ENCODE assay signal across 15 cellular contexts in the genomic region with DNA sequence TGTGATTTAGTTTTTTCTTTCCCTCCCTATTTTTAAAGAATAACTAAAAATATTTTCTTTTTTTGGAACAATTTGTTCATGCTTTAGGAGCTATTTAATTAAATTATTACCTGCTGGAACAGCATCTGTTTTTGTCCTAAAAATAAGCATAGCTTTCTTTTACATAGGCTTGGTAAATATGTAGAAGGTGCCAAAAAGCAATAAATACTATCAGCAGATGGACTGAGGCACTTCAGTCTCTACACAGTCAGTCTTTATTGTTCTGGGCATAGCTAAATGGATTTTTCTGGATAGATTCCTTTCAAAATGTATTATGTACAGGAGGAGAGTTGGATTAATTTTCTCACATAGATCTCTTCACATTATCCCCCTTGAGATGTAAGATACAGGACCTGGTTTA.
A peak's percentile ranks its signal among the peaks of the same experiment; 100 is the strongest.
DNase-seq lines count a peak whose midpoint lies in the region; ATAC-seq and TF ChIP-seq lines count a peak whose summit lies in the region.
"Had no signal": no experiment of that assay in that cellular context is flagged by ENCODE, and none has a peak within 500 bp of the region (broad histone marks: within the 10 kb centered on the region; RNA-seq: fewer than 3 reads in every experiment).

No MANE protein-coding gene starts in this region.

- CTCF ChIA-PET in activated CD4-positive, alpha-beta memory T cell treated with anti-CD3 and anti-CD28 coated beads for 36 hours (lab: Charles Lee) = no interaction called here

- no peaks in the 10 kb centered on the region for H3K27me3 Mint-ChIP-seq in activated CD4-positive, alpha-beta memory T cell treated with anti-CD3 and anti-CD28 coated beads for 36 hours
- H3K27me3 Mint-ChIP-seq: CD4-positive, CD25-positive, alpha-beta regulatory T cell had no signal

- H2AFZ ChIP-seq in hepatocyte = no peak overlapping the region

- H3K27ac ChIP-seq in hepatocyte = no peak overlapping the region

- no peaks in the 10 kb centered on the region for H4K20me1 ChIP-seq in hepatocyte (ENCODE audit: insufficient read depth, poor library complexity, severe bottlenecking)

- H3K9me3 ChIP-seq in hepatocyte (ENCODE audit: low read depth) = no peaks in the 10 kb centered on the region

- no peaks in the 10 kb centered on the region for H3K4me1 ChIP-seq in hepatocyte (ENCODE audit: insufficient read depth)

- intact Hi-C loops in activated CD4-positive, alpha-beta memory T cell treated with anti-CD3 and anti-CD28 coated beads for 36 hours (cut with micrococcal nuclease) = no loop called here

- H3K27ac Mint-ChIP-seq in activated CD4-positive, alpha-beta memory T cell treated with anti-CD3 and anti-CD28 coated beads for 36 hours = no peak overlapping the region
- H3K27ac Mint-ChIP-seq: CD4-positive, CD25-positive, alpha-beta regulatory T cell had no signal

- TF ChIP-seq CTCF in hepatocyte (IDR thresholded peaks at IDR 0.05; ENCODE audit: poor library complexity) = no peak

- no peaks in the 10 kb centered on the region for H3K36me3 ChIP-seq in hepatocyte (replicated peaks; ENCODE audit: insufficient read depth, low read depth)

- DNase-seq in DMS 273 treated with DMSO at 0.1 percent for 48 hours (lab: John Stamatoyannopoulos, UW) (peak; percentile 70), NCI-H1694 treated with DMSO at 0.1 percent for 48 hours (lab: John Stamatoyannopoulos, UW) (peak; percentile 96), NCI-H524 (lab: John Stamatoyannopoulos, UW) (peak; percentile 66 to 87), cerebellum (ENCODE audit: low spot score) (peak; percentile 56), hepatocyte (ENCODE audit: low spot score) (no peak)
- DNase-seq in activated CD4-positive, alpha-beta T cell treated with anti-CD3 and anti-CD28 coated beads for 48 hours = no peak
- no peak for DNase-seq in activated CD4-positive, alpha-beta memory T cell treated with anti-CD3 and anti-CD28 coated beads for 36 hours
- DNase-seq: ACHN; CD4-positive, CD25-positive, alpha-beta regulatory T cell; NCI-H187 treated with DMSO at 0.1 percent for 48 hours; NCI-H526; SHP77; T-helper 2 cell had no signal

- H3K9me2 ChIP-seq in hepatocyte (replicated peaks; ENCODE audit: insufficient read depth) = no peaks in the 10 kb centered on the region

- no peak overlapping the region for H3K4me3 Mint-ChIP-seq in activated CD4-positive, alpha-beta memory T cell treated with anti-CD3 and anti-CD28 coated beads for 36 hours
- H3K4me3 Mint-ChIP-seq: CD4-positive, CD25-positive, alpha-beta regulatory T cell had no signal

- no peak overlapping the region for H3K4me3 ChIP-seq in hepatocyte
- H3K4me3 ChIP-seq: K562 had no signal

- POLR2A ChIA-PET in activated CD4-positive, alpha-beta memory T cell treated with anti-CD3 and anti-CD28 coated beads for 36 hours (lab: Charles Lee) = no interaction called here

- no peak overlapping the region for H3K4me2 ChIP-seq in hepatocyte

- no peaks in the 10 kb centered on the region for H3K4me1 Mint-ChIP-seq in activated CD4-positive, alpha-beta memory T cell treated with anti-CD3 and anti-CD28 coated beads for 36 hours (ENCODE audit: low read depth)
- H3K4me1 Mint-ChIP-seq: CD4-positive, CD25-positive, alpha-beta regulatory T cell had no signal

- no peaks in the 10 kb centered on the region for H3K27me3 ChIP-seq in hepatocyte

- ATAC-seq in GM19324 (IDR thresholded peaks at IDR 0.05; ENCODE audit: low FRiP score, unreplicated experiment) = no peak
- ATAC-seq: K562 had no signal

- H3K36me3 Mint-ChIP-seq in activated CD4-positive, alpha-beta memory T cell treated with anti-CD3 and anti-CD28 coated beads for 36 hours = no peaks in the 10 kb centered on the region
- H3K36me3 Mint-ChIP-seq: CD4-positive, CD25-positive, alpha-beta regulatory T cell had no signal

- H3K9me3 Mint-ChIP-seq in activated CD4-positive, alpha-beta memory T cell treated with anti-CD3 and anti-CD28 coated beads for 36 hours = no peaks in the 10 kb centered on the region

- H3K79me2 ChIP-seq in hepatocyte = no peaks in the 10 kb centered on the region

Comparison
In these comparisons a context has a peak if more than half of its experiments do, and no peak if none do; other contexts are left out.
1. DNase-seq: peak in DMS 273 treated with DMSO at 0.1 percent for 48 hours (single experiment), NCI-H1694 treated with DMSO at 0.1 percent for 48 hours (single experiment), NCI-H524 (2 of 2) and cerebellum (single experiment); none in hepatocyte (single experiment), activated CD4-positive, alpha-beta T cell treated with anti-CD3 and anti-CD28 coated beads for 48 hours (single experiment) and activated CD4-positive, alpha-beta memory T cell treated with anti-CD3 and anti-CD28 coated beads for 36 hours (single experiment).